2 cellular contexts compared by ENCODE assay signal in genomic region chr4:48930654-48931053, GRCh38.
TF ChIP-seq lines count a peak whose summit lies in the region.

No MANE protein-coding gene starts in this region.

TF ChIP-seq in HepG2, 621 proteins besides CTCF, POLR2A, EP300 and RAD21:
- no peak for TF ChIP-seq ATF7 (IDR thresholded peaks at IDR 0.05)
- TF ChIP-seq ATF7 (CRISPR knock-in tag; IDR thresholded peaks at IDR 0.05): no peak
- TF ChIP-seq MAFG (CRISPR knock-in tag; IDR thresholded peaks at IDR 0.05): no peak
- TF ChIP-seq TFAP4 (IDR thresholded peaks at IDR 0.05; ENCODE audit: borderline replicate concordance, low read depth): no peak
- no peak for TF ChIP-seq SMC3 (IDR thresholded peaks at IDR 0.05; ENCODE audit: low read length)
- no peak for TF ChIP-seq SRF (IDR thresholded peaks at IDR 0.05; ENCODE audit: low read depth, low read length)
- TF ChIP-seq IKZF5 (CRISPR knock-in tag; IDR thresholded peaks at IDR 0.05): no peak
- TF ChIP-seq MTF2 (CRISPR knock-in tag; IDR thresholded peaks at IDR 0.05; ENCODE audit: borderline replicate concordance): no peak
- TF ChIP-seq GPN1 (CRISPR knock-in tag; IDR thresholded peaks at IDR 0.05; ENCODE audit: borderline replicate concordance): no peak
- TF ChIP-seq ZBTB43 (CRISPR knock-in tag; conservative IDR thresholded peaks at IDR 0.05): no peak
- TF ChIP-seq ZSCAN30 (CRISPR knock-in tag; IDR thresholded peaks at IDR 0.05): no peak
- TF ChIP-seq NR0B2 (CRISPR knock-in tag; IDR thresholded peaks at IDR 0.05): no peak
- TF ChIP-seq DRAP1 (CRISPR knock-in tag; IDR thresholded peaks at IDR 0.05): no peak
- no peak for TF ChIP-seq ZNF383 (CRISPR knock-in tag; IDR thresholded peaks at IDR 0.05; ENCODE audit: borderline replicate concordance)
- TF ChIP-seq HINFP (CRISPR knock-in tag; IDR thresholded peaks at IDR 0.05; ENCODE audit: low read depth): no peak
- no peak for TF ChIP-seq ZNF790 (CRISPR knock-in tag; IDR thresholded peaks at IDR 0.05; ENCODE audit: borderline replicate concordance)
- TF ChIP-seq POGZ (CRISPR knock-in tag; IDR thresholded peaks at IDR 0.05): no peak
- TF ChIP-seq ZBTB38 (CRISPR knock-in tag; IDR thresholded peaks at IDR 0.05): no peak
- TF ChIP-seq KLF9 (CRISPR knock-in tag; IDR thresholded peaks at IDR 0.05; ENCODE audit: low read depth): no peak
- no peak for TF ChIP-seq YEATS4 (CRISPR knock-in tag; IDR thresholded peaks at IDR 0.05; ENCODE audit: borderline replicate concordance)

TF ChIP-seq in H1, 55 proteins besides CTCF, POLR2A, EP300 and RAD21:
- TF ChIP-seq KDM4A (IDR thresholded peaks at IDR 0.05; ENCODE audit: low read depth, low read length, severe bottlenecking): no peak
- TF ChIP-seq CBX5 (IDR thresholded peaks at IDR 0.05; ENCODE audit: low read depth, low read length): no peak
- TF ChIP-seq NRF1 (IDR thresholded peaks at IDR 0.05; ENCODE audit: low read depth, low read length): no peak
- TF ChIP-seq RBBP5 (IDR thresholded peaks at IDR 0.05; ENCODE audit: borderline replicate concordance, low read depth, low read length): no peak
- TF ChIP-seq SUZ12 (IDR thresholded peaks at IDR 0.05; ENCODE audit: low read length): no peak
- no peak for TF ChIP-seq YY1 (IDR thresholded peaks at IDR 0.05; ENCODE audit: low read depth, low read length)
- no peak for TF ChIP-seq USF2 (IDR thresholded peaks at IDR 0.05; ENCODE audit: low read length)
- no peak for TF ChIP-seq FOSL1 (IDR thresholded peaks at IDR 0.05; ENCODE audit: insufficient read depth, low read depth, low read length)
- no peak for TF ChIP-seq TCF12 (IDR thresholded peaks at IDR 0.05; ENCODE audit: low read depth, low read length)
- no peak for TF ChIP-seq SRF (IDR thresholded peaks at IDR 0.05; ENCODE audit: low read depth, low read length)
